Comparison of ENCODE assay signal across 8 cellular contexts in the genomic region with DNA sequence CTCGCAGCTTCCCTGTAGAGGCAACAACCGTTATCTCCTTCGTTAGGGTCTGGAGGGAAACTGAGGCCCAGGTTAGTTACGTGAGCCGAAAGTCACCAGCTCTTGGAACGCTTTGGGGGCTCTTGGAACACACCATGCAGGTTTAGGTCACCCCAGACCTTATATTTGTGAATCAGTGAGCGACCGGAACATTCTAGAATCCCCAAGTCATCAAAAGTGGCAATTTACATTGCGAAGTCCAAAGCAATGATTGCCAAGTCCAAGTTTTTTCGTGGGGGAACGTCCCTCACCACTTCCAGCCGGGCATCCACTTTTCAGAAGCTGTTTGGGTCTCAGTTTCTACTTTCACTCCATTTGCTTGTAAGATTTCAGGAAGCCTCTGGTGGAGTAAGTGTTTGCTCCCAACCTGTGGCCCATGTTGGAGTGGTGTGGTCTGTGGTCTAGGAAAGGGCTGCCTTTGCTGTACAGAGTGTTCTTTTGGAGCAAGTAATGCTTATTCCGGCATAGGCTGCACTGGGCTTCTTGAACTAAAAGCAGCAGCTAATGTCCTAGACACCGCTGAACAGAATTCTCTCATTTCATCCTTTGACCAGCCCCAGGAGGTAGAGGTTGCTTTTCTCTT. TPM values are rescaled to one million over a fixed set of nuclear protein-coding genes. Genes with fewer than 3 reads are reported as not detected.
A peak's percentile ranks its signal among the peaks of the same experiment; 100 is the strongest.
DNase-seq lines count a peak whose midpoint lies in the region; ATAC-seq and TF ChIP-seq lines count a peak whose summit lies in the region.

No MANE protein-coding gene starts in this region.

- peak in 1 of 3 donors; percentile 13 for DNase-seq in CD4-positive, CD25-positive, alpha-beta regulatory T cell
- no peak for DNase-seq in natural killer cell treated with Interleukin-12 subunit alpha and Interleukin-12 subunit beta and Interleukin-15 and Interleukin-18, amount 100 ng/mL, for 72 hours (ENCODE audit: low spot score)
- DNase-seq in NOMO-1 (lab: John Stamatoyannopoulos, UW; ENCODE audit: unreplicated experiment in 2 of 2) = no peak

- H2AFZ ChIP-seq in OCI-LY1 (ENCODE audit: low read length) = no peak overlapping the region

- H3K4me3 Mint-ChIP-seq in CD4-positive, CD25-positive, alpha-beta regulatory T cell = peak overlapping the region; percentile 64 to 87 (median 83)
- H3K4me3 Mint-ChIP-seq in natural killer cell treated with Interleukin-12 subunit alpha and Interleukin-12 subunit beta and Interleukin-15 and Interleukin-18, amount 100 ng/mL, for 72 hours = peak overlapping the region; percentile 81

- no peaks in the 10 kb centered on the region for H3K27me3 ChIP-seq in CD4-positive, CD25-positive, alpha-beta regulatory T cell (ENCODE audit: control insufficient read depth, insufficient read depth, low read length)
- H3K27me3 ChIP-seq in OCI-LY1 (ENCODE audit: insufficient read depth, low read length) (peaks cover 8% of the 10 kb centered on the region; the same call in 1 of the 2 replicates), ectodermal cell (ENCODE audit: control insufficient read depth, insufficient read depth, low read length, poor library complexity, severe bottlenecking) (peaks cover 48% of the 10 kb centered on the region)

- H3K9me3 ChIP-seq in CD4-positive, CD25-positive, alpha-beta regulatory T cell (ENCODE audit: control insufficient read depth in 2 of 2, low read length in 2 of 2) = no peaks in the 10 kb centered on the region
- H3K9me3 ChIP-seq in OCI-LY1 (ENCODE audit: low read length) (no peaks in the 10 kb centered on the region), ectodermal cell (ENCODE audit: control insufficient read depth, low read length) (no peaks in the 10 kb centered on the region)

- H3K36me3 Mint-ChIP-seq in CD4-positive, CD25-positive, alpha-beta regulatory T cell = no peaks in the 10 kb centered on the region
- H3K36me3 Mint-ChIP-seq in natural killer cell treated with Interleukin-12 subunit alpha and Interleukin-12 subunit beta and Interleukin-15 and Interleukin-18, amount 100 ng/mL, for 72 hours = no peaks in the 10 kb centered on the region

- peaks cover 18% of the 10 kb centered on the region for H3K27me3 Mint-ChIP-seq in CD4-positive, CD25-positive, alpha-beta regulatory T cell
- H3K27me3 Mint-ChIP-seq in natural killer cell treated with Interleukin-12 subunit alpha and Interleukin-12 subunit beta and Interleukin-15 and Interleukin-18, amount 100 ng/mL, for 72 hours = no peaks in the 10 kb centered on the region

- no peaks in the 10 kb centered on the region for H3K9me2 ChIP-seq in OCI-LY1 (ENCODE audit: low read depth, low read length)

- peaks cover 44% of the 10 kb centered on the region for H3K4me1 ChIP-seq in CD4-positive, CD25-positive, alpha-beta regulatory T cell (ENCODE audit: control insufficient read depth, insufficient read depth, low read length, poor library complexity, severe bottlenecking)
- H3K4me1 ChIP-seq in OCI-LY1 (ENCODE audit: insufficient read depth, low read length, severe bottlenecking) (peaks cover 6% of the 10 kb centered on the region), ectodermal cell (ENCODE audit: control insufficient read depth, insufficient read depth, low read length) (peaks cover 3% of the 10 kb centered on the region)

- H4K20me1 ChIP-seq in OCI-LY1 (ENCODE audit: insufficient read depth, low read length) = no peaks in the 10 kb centered on the region

- H3K4me2 ChIP-seq in OCI-LY1 (ENCODE audit: low read length) = peak overlapping the region; percentile 80

- peak overlapping the region; percentile 76 for H3K4me3 ChIP-seq in CD4-positive, CD25-positive, alpha-beta regulatory T cell (ENCODE audit: low read depth, low read length)
- H3K4me3 ChIP-seq in OCI-LY1 (ENCODE audit: low read depth, low read length, poor library complexity, severe bottlenecking) (peak overlapping the region; percentile 63), ectodermal cell (ENCODE audit: insufficient read depth, low read depth, low read length) (peak overlapping the region; percentile 70)

- H3F3A ChIP-seq in OCI-LY1 (ENCODE audit: insufficient read depth, low read length) = no peaks in the 10 kb centered on the region

- H3K27ac Mint-ChIP-seq in CD4-positive, CD25-positive, alpha-beta regulatory T cell = peak overlapping the region; percentile 53 to 82 (median 81)
- peak overlapping the region; percentile 87 to 94 for H3K27ac Mint-ChIP-seq in natural killer cell treated with Interleukin-12 subunit alpha and Interleukin-12 subunit beta and Interleukin-15 and Interleukin-18, amount 100 ng/mL, for 72 hours

- H3K4me1 Mint-ChIP-seq in CD4-positive, CD25-positive, alpha-beta regulatory T cell = peaks cover 15 to 58% (median 32%) of the 10 kb centered on the region in 4 donors
- H3K4me1 Mint-ChIP-seq in natural killer cell treated with Interleukin-12 subunit alpha and Interleukin-12 subunit beta and Interleukin-15 and Interleukin-18, amount 100 ng/mL, for 72 hours (ENCODE audit: low read depth in 2 of 2) = peaks cover 36 to 46% of the 10 kb centered on the region in 2 donors

- H3K9ac ChIP-seq in OCI-LY1 (ENCODE audit: low read length) = no peak overlapping the region

- 45 to 50% methylated on average over 14 of the region's 14 CpGs for WGBS in ectodermal cell, 2 experiments

- no peak for TF ChIP-seq CTCF in OCI-LY1 (IDR thresholded peaks at IDR 0.05; ENCODE audit: low read length)

- H3K36me3 ChIP-seq in CD4-positive, CD25-positive, alpha-beta regulatory T cell (ENCODE audit: control insufficient read depth, insufficient read depth, low read length) = no peaks in the 10 kb centered on the region
- H3K36me3 ChIP-seq in OCI-LY1 (ENCODE audit: insufficient read depth, low read length) (no peaks in the 10 kb centered on the region), ectodermal cell (ENCODE audit: control insufficient read depth, insufficient read depth, low read length) (no peaks in the 10 kb centered on the region)

- no peaks in the 10 kb centered on the region for H3K79me2 ChIP-seq in OCI-LY1 (ENCODE audit: insufficient read depth, low read length)

- H3K9me3 Mint-ChIP-seq in CD4-positive, CD25-positive, alpha-beta regulatory T cell = no peaks in the 10 kb centered on the region
- H3K9me3 Mint-ChIP-seq in natural killer cell treated with Interleukin-12 subunit alpha and Interleukin-12 subunit beta and Interleukin-15 and Interleukin-18, amount 100 ng/mL, for 72 hours = no peaks in the 10 kb centered on the region

- no peak overlapping the region for H3K27ac ChIP-seq in CD4-positive, CD25-positive, alpha-beta regulatory T cell (ENCODE audit: insufficient read depth, low read length, poor library complexity, severe bottlenecking)
- H3K27ac ChIP-seq in OCI-LY1 (ENCODE audit: low read depth, low read length, poor library complexity, severe bottlenecking) (no peak overlapping the region), ectodermal cell (ENCODE audit: insufficient read depth, low read depth, low read length, poor library complexity, severe bottlenecking) (no peak overlapping the region)

- ATAC-seq in CD4-positive, CD25-positive, alpha-beta regulatory T cell (ENCODE audit: low read depth in 2 of 2) = no peak
- ATAC-seq in natural killer cell treated with Interleukin-12 subunit alpha and Interleukin-12 subunit beta and Interleukin-15 and Interleukin-18, amount 100 ng/mL, for 72 hours = no peak
- no peak for ATAC-seq in HG02970 (IDR thresholded peaks at IDR 0.05; ENCODE audit: low FRiP score, unreplicated experiment)
- no peak for ATAC-seq in GM21390 (IDR thresholded peaks at IDR 0.05; ENCODE audit: unreplicated experiment)
- ATAC-seq in GM21529 (IDR thresholded peaks at IDR 0.05; ENCODE audit: unreplicated experiment) = no peak

RNA-seq across cellular contexts. Expression of gene SPRY4, which starts 32.8 kb away (rescaled TPM):
- total RNA-seq in CD4-positive, CD25-positive, alpha-beta regulatory T cell = 0.52 TPM
- not detected for polyA plus RNA-seq in CD4-positive, CD25-positive, alpha-beta regulatory T cell
- polyA plus RNA-seq in ectodermal cell (2013, experiment 1 of 4) = 4.1 TPM
- polyA plus RNA-seq in ectodermal cell (2013, experiment 2 of 4) = 2.9 TPM
- polyA plus RNA-seq in ectodermal cell (2013, experiment 3 of 4) = 3.0 TPM
- polyA plus RNA-seq in ectodermal cell (2013, experiment 4 of 4) = 2.1 TPM
- total RNA-seq in natural killer cell treated with Interleukin-12 subunit alpha and Interleukin-12 subunit beta and Interleukin-15 and Interleukin-18, amount 100 ng/mL, for 72 hours = 1 to 10 TPM; 2.5 to 4.6 TPM
